ENCODE assay signal across 1 cellular context in the genomic region with DNA sequence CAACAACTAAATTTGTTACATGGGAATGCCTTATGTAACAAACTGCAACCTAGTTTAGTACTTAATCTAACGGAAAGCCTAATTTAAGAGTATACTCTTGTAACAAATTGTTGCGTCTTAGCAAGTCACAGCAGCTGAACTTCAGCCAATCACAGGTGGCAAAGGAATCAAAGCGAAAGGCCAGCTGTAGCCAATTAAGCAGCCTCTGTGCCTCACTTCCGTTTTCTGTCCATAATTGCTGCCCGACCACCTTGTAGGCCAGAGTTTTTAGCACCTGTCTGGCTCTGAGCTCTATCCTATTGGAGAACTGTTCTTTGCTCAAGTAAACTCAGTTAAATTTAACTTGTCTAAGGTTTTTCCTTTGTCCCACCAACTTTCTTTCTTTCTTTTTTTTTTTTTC.
TF ChIP-seq lines count a peak whose summit lies in the region.

No MANE protein-coding gene starts in this region.

TF ChIP-seq in GM12878, 131 proteins besides CTCF, POLR2A, EP300 and RAD21 (continued from another document):
- TF ChIP-seq, protein P1, sequence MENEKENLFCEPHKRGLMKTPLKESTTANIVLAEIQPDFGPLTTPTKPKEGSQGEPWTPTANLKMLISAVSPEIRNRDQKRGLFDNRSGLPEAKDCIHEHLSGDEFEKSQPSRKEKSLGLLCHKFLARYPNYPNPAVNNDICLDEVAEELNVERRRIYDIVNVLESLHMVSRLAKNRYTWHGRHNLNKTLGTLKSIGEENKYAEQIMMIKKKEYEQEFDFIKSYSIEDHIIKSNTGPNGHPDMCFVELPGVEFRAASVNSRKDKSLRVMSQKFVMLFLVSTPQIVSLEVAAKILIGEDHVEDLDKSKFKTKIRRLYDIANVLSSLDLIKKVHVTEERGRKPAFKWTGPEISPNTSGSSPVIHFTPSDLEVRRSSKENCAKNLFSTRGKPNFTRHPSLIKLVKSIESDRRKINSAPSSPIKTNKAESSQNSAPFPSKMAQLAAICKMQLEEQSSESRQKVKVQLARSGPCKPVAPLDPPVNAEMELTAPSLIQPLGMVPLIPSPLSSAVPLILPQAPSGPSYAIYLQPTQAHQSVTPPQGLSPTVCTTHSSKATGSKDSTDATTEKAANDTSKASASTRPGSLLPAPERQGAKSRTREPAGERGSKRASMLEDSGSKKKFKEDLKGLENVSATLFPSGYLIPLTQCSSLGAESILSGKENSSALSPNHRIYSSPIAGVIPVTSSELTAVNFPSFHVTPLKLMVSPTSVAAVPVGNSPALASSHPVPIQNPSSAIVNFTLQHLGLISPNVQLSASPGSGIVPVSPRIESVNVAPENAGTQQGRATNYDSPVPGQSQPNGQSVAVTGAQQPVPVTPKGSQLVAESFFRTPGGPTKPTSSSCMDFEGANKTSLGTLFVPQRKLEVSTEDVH (IDR thresholded peaks at IDR 0.05; ENCODE audit: low read depth, partially characterized antibody), result no peak
- TF ChIP-seq TCF12 (IDR thresholded peaks at IDR 0.05; ENCODE audit: low read depth, low read length) (0 out of 2 replicates have a peak, but pooled peaks have one; percentile 15), RUNX3 (IDR thresholded peaks at IDR 0.05; ENCODE audit: low read length) (no peak), FOXK2 (IDR thresholded peaks at IDR 0.05) (no peak), NRF1 (conservative IDR thresholded peaks at IDR 0.05; ENCODE audit: low read depth, low read length) (no peak), HDGF (IDR thresholded peaks at IDR 0.05) (no peak), BRCA1 (IDR thresholded peaks at IDR 0.05; ENCODE audit: low read depth, low read length) (no peak), GABPA (IDR thresholded peaks at IDR 0.05; ENCODE audit: low read depth) (no peak), SREBF1 (IDR thresholded peaks at IDR 0.05; ENCODE audit: low read length) (no peak), BACH1 (IDR thresholded peaks at IDR 0.05; ENCODE audit: borderline replicate concordance) (no peak), NFYA (IDR thresholded peaks at IDR 0.05; ENCODE audit: borderline replicate concordance, low read depth, low read length) (no peak), IRF4 (IDR thresholded peaks at IDR 0.05; ENCODE audit: low read depth, low read length) (no peak)
- TF ChIP-seq, protein P2, sequence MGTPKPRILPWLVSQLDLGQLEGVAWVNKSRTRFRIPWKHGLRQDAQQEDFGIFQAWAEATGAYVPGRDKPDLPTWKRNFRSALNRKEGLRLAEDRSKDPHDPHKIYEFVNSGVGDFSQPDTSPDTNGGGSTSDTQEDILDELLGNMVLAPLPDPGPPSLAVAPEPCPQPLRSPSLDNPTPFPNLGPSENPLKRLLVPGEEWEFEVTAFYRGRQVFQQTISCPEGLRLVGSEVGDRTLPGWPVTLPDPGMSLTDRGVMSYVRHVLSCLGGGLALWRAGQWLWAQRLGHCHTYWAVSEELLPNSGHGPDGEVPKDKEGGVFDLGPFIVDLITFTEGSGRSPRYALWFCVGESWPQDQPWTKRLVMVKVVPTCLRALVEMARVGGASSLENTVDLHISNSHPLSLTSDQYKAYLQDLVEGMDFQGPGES (IDR thresholded peaks at IDR 0.05), result no peak
TF ChIP-seq in GM12878: peak in this region for 2.
